In genomic region chr9:130570200-130570599, GRCh38 we compare ENCODE assay signal across 14 cellular contexts. TPM values are rescaled to one million over a fixed set of nuclear protein-coding genes. Genes with fewer than 3 reads are reported as not detected.
DNase-seq lines count a peak whose midpoint lies in the region; ATAC-seq, FAIRE-seq and TF ChIP-seq lines count a peak whose summit lies in the region.
"Had no signal": no experiment of that assay in that cellular context is flagged by ENCODE, and none has a peak within 500 bp of the region (broad histone marks: within the 10 kb centered on the region; RNA-seq: fewer than 3 reads in every experiment).

No MANE protein-coding gene starts in this region.

- 75% methylated on average over 10 of the region's 10 CpGs for WGBS in GM23248 (ENCODE audit: low coverage in 1 of 2, low lambda C conversion rate in 2 of 2, missing lambda C conversion rate in 2 of 2), 2 experiments
- 19% methylated on average over 8 of the region's 10 CpGs for WGBS in K562 (ENCODE audit: insufficient coverage, low coverage, missing lambda C conversion rate)
- WGBS in heart left ventricle, 4 donors, result 81 to 85% (median 82%) methylated on average over 10 of the region's 10 CpGs

- no peak for TF ChIP-seq POLR2A in K562 (conservative IDR thresholded peaks at IDR 0.05)
- no peak for TF ChIP-seq POLR2A in heart left ventricle (IDR thresholded peaks at IDR 0.05)

- in situ Hi-C loops in GM23248 (cut with MboI) (no loop called here), K562 (cut with MboI) (no loop called here)

- no peaks in the 10 kb centered on the region for H4K20me1 ChIP-seq in GM23248 (ENCODE audit: insufficient read depth)
- no peaks in the 10 kb centered on the region for H4K20me1 ChIP-seq in K562 (replicated peaks; ENCODE audit: control insufficient read depth, insufficient read depth, low read length)
- no peaks in the 10 kb centered on the region for H4K20me1 ChIP-seq in osteoblast (ENCODE audit: insufficient read depth, low read length)

- H2AFZ ChIP-seq in GM23248, result no peak overlapping the region
- peak overlapping the region; percentile 66 for H2AFZ ChIP-seq in K562 (ENCODE audit: low read depth, low read length)
- H2AFZ ChIP-seq in osteoblast (ENCODE audit: low read length), result no peak overlapping the region

- ATAC-seq in K562 (peak; percentile 44; the same call in 1 of the 3 replicates), heart left ventricle (no peak), HG02884 (IDR thresholded peaks at IDR 0.05; ENCODE audit: unreplicated experiment) (no peak)

- intact Hi-C loops in K562 (cut with micrococcal nuclease) (no loop called here), heart left ventricle (cut with DNase I) (loop anchor here in 2 of 10 donors (10.0 kb wide), 1 partner anchor 115 kb away; no protein-coding TSS in a partner anchor)

- TF ChIP-seq RAD21 in K562 (CRISPR knock-in tag; conservative IDR thresholded peaks at IDR 0.05 in 1 of 2, IDR thresholded peaks at IDR 0.05 in 1 of 2), result no peak

- no peak for TF ChIP-seq EP300 in K562 (IDR thresholded peaks at IDR 0.05; ENCODE audit: low read length)

- no peaks in the 10 kb centered on the region for H3F3A ChIP-seq in GM23248 (ENCODE audit: insufficient read depth)

- no peaks in the 10 kb centered on the region for H3K36me3 Mint-ChIP-seq in glutamatergic neuron (ENCODE audit: unreplicated experiment)

- no TSS peak for BruUV-seq in K562 (replicated peaks; lab: Mats Ljungman, UMichigan)

- POLR2A ChIA-PET in K562 (lab: Yijun Ruan, JAX), result interaction anchor here (0.8 to 1.0 kb wide), 2 partner anchors 10 to 16 kb away, joined by 3 read pairs; no protein-coding TSS in a partner anchor

- peaks cover 2% of the 10 kb centered on the region for H3K27me3 Mint-ChIP-seq in glutamatergic neuron (ENCODE audit: unreplicated experiment)

- H3K27ac ChIP-seq in GM23248 (no peak overlapping the region), K562 (ENCODE audit: extremely low read depth, low read depth, low read length) (no peak overlapping the region), osteoblast (ENCODE audit: low read depth, low read length) (no peak overlapping the region), heart left ventricle (no peak overlapping the region)
- H3K27ac ChIP-seq: C4-2B had no signal

- H3K4me2 ChIP-seq in GM23248 (ENCODE audit: unreplicated experiment) (no peak overlapping the region), K562 (ENCODE audit: insufficient read depth, low read length) (no peak overlapping the region), osteoblast (ENCODE audit: insufficient read depth, low read length) (no peak overlapping the region)

- H3K9ac ChIP-seq in GM23248, result no peak overlapping the region
- H3K9ac ChIP-seq in K562 (ENCODE audit: insufficient read depth in 1 of 2, low read depth in 2 of 2, low read length in 2 of 2), result peak overlapping the region in 1 of 2 experiments; percentile 9; a peak in 1 of 4 replicates

- H3K4me3 ChIP-seq in GM23248, result no peak overlapping the region
- H3K4me3 ChIP-seq in K562, result no peak overlapping the region
- H3K4me3 ChIP-seq in osteoblast (ENCODE audit: insufficient read depth, low read length), result no peak overlapping the region
- no peak overlapping the region for H3K4me3 ChIP-seq in heart left ventricle
- H3K4me3 ChIP-seq: lung had no signal

- no peaks in the 10 kb centered on the region for H3K9me3 Mint-ChIP-seq in glutamatergic neuron (ENCODE audit: unreplicated experiment)

- H3K27me3 ChIP-seq in GM23248 (replicated peaks; ENCODE audit: insufficient read depth) (no peaks in the 10 kb centered on the region), K562 (ENCODE audit: control insufficient read depth in 2 of 2, insufficient read depth in 2 of 2, low read length in 2 of 2) (no peaks in the 10 kb centered on the region), osteoblast (ENCODE audit: insufficient read depth, low read length) (peaks cover 2% of the 10 kb centered on the region), heart left ventricle (no peaks in the 10 kb centered on the region)

- H3K4me1 ChIP-seq in GM23248 (ENCODE audit: insufficient read depth) (no peaks in the 10 kb centered on the region), K562 (replicated peaks in 1 of 2; ENCODE audit: control insufficient read depth in 2 of 2, insufficient read depth in 2 of 2, low read length in 2 of 2) (no peaks in the 10 kb centered on the region; a peak in 1 of 5 replicates), osteoblast (ENCODE audit: insufficient read depth, low read length) (no peaks in the 10 kb centered on the region), heart left ventricle (peaks cover 0 to 2% (median 0%) of the 10 kb centered on the region in 12 donors)

- TF ChIP-seq CTCF in K562 (IDR thresholded peaks at IDR 0.05 in 2 of 3, conservative IDR thresholded peaks at IDR 0.05 in 1 of 3; ENCODE audit: insufficient read depth in 2 of 3, low read depth in 1 of 3, low read length in 3 of 3), result no peak
- TF ChIP-seq CTCF in osteoblast (IDR thresholded peaks at IDR 0.05; ENCODE audit: extremely low read depth, low read depth, low read length), result no peak
- no peak for TF ChIP-seq CTCF in heart left ventricle (IDR thresholded peaks at IDR 0.05)
- TF ChIP-seq CTCF in glutamatergic neuron (IDR thresholded peaks at IDR 0.05; ENCODE audit: partially characterized antibody, unreplicated experiment), result no peak

- H3K36me3 ChIP-seq in GM23248 (ENCODE audit: low read depth) (no peaks in the 10 kb centered on the region), K562 (ENCODE audit: control insufficient read depth, insufficient read depth, low read length) (no peaks in the 10 kb centered on the region), osteoblast (ENCODE audit: insufficient read depth, low read length) (no peaks in the 10 kb centered on the region), heart left ventricle (no peaks in the 10 kb centered on the region)

- CTCF ChIA-PET in K562 (lab: Yijun Ruan, JAX; ENCODE audit: low intra/inter-chr PET ratio), result no interaction called here

- no peak overlapping the region for H3K27ac Mint-ChIP-seq in glutamatergic neuron (ENCODE audit: unreplicated experiment)

- no peaks in the 10 kb centered on the region for H3K79me2 ChIP-seq in GM23248 (ENCODE audit: insufficient read depth)
- H3K79me2 ChIP-seq in K562 (ENCODE audit: control insufficient read depth, insufficient read depth, low read length), result no peaks in the 10 kb centered on the region
- no peaks in the 10 kb centered on the region for H3K79me2 ChIP-seq in osteoblast (ENCODE audit: insufficient read depth, low read length)

- no peaks in the 10 kb centered on the region for H3K4me1 Mint-ChIP-seq in glutamatergic neuron (ENCODE audit: low read depth, unreplicated experiment)

- H3K9me3 ChIP-seq in GM23248 (ENCODE audit: low read depth), result no peaks in the 10 kb centered on the region
- no peaks in the 10 kb centered on the region for H3K9me3 ChIP-seq in K562 (replicated peaks; ENCODE audit: control insufficient read depth, insufficient read depth, low read depth, low read length)
- H3K9me3 ChIP-seq in osteoblast (ENCODE audit: low read depth, low read length), result no peaks in the 10 kb centered on the region
- H3K9me3 ChIP-seq in heart left ventricle, result no peaks in the 10 kb centered on the region

- no peaks in the 10 kb centered on the region for H3K9me1 ChIP-seq in K562 (ENCODE audit: control insufficient read depth, insufficient read depth, low read length)

- H3K9me2 ChIP-seq in GM23248 (ENCODE audit: insufficient read depth), result no peaks in the 10 kb centered on the region

- DNase-seq in GM23248 (peak; percentile 42), NCI-H69 (lab: John Stamatoyannopoulos, UW) (peak; percentile 35), K562 (ENCODE audit: extremely low read depth in 1 of 4, low spot score in 3 of 4) (no peak), osteoblast (ENCODE audit: insufficient read length, low spot score, missing footprints) (peak; percentile 78), COR-L47 (lab: John Stamatoyannopoulos, UW) (no peak), heart left ventricle (no peak), glutamatergic neuron (no peak)
- DNase-seq: activated effector memory CD4-positive, alpha-beta T cell treated with Interleukin-2 at 50 U/mL for 16 hours; central memory CD4-positive, alpha-beta T cell had no signal

- no peak overlapping the region for H3K4me3 Mint-ChIP-seq in glutamatergic neuron (ENCODE audit: unreplicated experiment)

- FAIRE-seq in K562 (lab: Jason Lieb, UNC), result peak; percentile 42
- FAIRE-seq: endometrium, G401.6 had no signal

TF ChIP-seq in K562, 482 proteins besides CTCF, POLR2A, EP300 and RAD21 (continues in another document):
- 0 out of 2 replicates have a peak, but pooled peaks have one; percentile 26 for TF ChIP-seq JUN (IDR thresholded peaks at IDR 0.05; ENCODE audit: borderline replicate concordance, low read depth, low read length)
- no peak for TF ChIP-seq JUN (CRISPR knock-in tag; IDR thresholded peaks at IDR 0.05; ENCODE audit: borderline replicate concordance)
- TF ChIP-seq KDM1A (IDR thresholded peaks at IDR 0.05), result peak; percentile 67 to 75
- no peak for TF ChIP-seq KHSRP (IDR thresholded peaks at IDR 0.05)
- no peak for TF ChIP-seq NRF1 (conservative IDR thresholded peaks at IDR 0.05 in 1 of 2, IDR thresholded peaks at IDR 0.05 in 1 of 2)

RNA-seq across cellular contexts. Expression of gene FUBP3, which starts 9.2 kb away (rescaled TPM):
- total RNA-seq in GM23248 (2014; rRNA removed; shearing (Covaris generic)), result 52.0 and 53.5 TPM in 2 replicates
- polyA plus RNA-seq in GM23248 (2016; fragmentation: Nextera tagmentation; extraction: Ambion mirVana) (54.7 and 55.8 TPM in 2 replicates), K562 (2011; rRNA removed) (35.3 and 40.1 TPM in 2 replicates), K562 (2014; fragmentation: Illumina TruSeq; extraction: Trizol) (57.0 and 70.8 TPM in 2 replicates), K562 (2014; fragmentation: Nextera tagmentation; extraction: Ambion mirVana) (1 to 10 TPM; 3.0 to 7.1 TPM), K562 (2014; rRNA removed) (56.8 and 68.9 TPM in 2 replicates), heart left ventricle (10 to 100 TPM; 14.4 to 20.5 TPM)
- 99.7 and 118 TPM in 2 replicates for total RNA-seq in K562 (2011; cell fraction: chromatin; rRNA removed; ENCODE audit: low replicate concordance)
- 54.1 and 60.0 TPM in 2 replicates for total RNA-seq in K562 (2011; cell fraction: nucleolus; rRNA removed)
- 85.2 and 92.0 TPM in 2 replicates for total RNA-seq in K562 (2011; cell fraction: nucleoplasm; rRNA removed)
- total RNA-seq in K562 (2014; rRNA removed) (64.0 and 82.7 TPM in 2 replicates), K562 (2014; rRNA removed; fragmentation: Illumina TruSeq; extraction: Trizol) (41.0 and 43.2 TPM in 2 replicates), K562 (2015; rRNA removed; fragmentation: Illumina TruSeq; extraction: Trizol) (45.0 and 48.1 TPM in 2 replicates), K562 (2021) (51.7 and 54.0 TPM in 2 replicates), osteoblast (45.6 and 46.3 TPM in 2 replicates), heart left ventricle (10 to 100 TPM; 17.5 to 39.5 (median 28.9) TPM), glutamatergic neuron (ENCODE audit: unreplicated experiment) (76.8 TPM)
- 18.3 and 22.3 TPM in 2 replicates for polyA plus RNA-seq in K562 (2011; cell fraction: cytosol; rRNA removed)
- 86.0 and 122 TPM in 2 replicates for polyA plus RNA-seq in K562 (2011; cell fraction: nucleus; rRNA removed)
- polyA plus RNA-seq in K562 (2012), result 45.9 and 47.7 TPM in 2 replicates
- polyA minus RNA-seq in K562 (2011; rRNA and poly(A)+ RNA removed), result 36.6 and 40.7 TPM in 2 replicates
- 19.4 and 26.0 TPM in 2 replicates for polyA minus RNA-seq in K562 (2011; cell fraction: cytosol; rRNA and poly(A)+ RNA removed)
- 28.1 and 35.4 TPM in 2 replicates for polyA minus RNA-seq in K562 (2011; cell fraction: nucleus; rRNA and poly(A)+ RNA removed)

Comparison
In these comparisons a context has a peak if more than half of its experiments do, and no peak if none do; other contexts are left out.
1. DNase-seq: peak in GM23248 (single experiment), NCI-H69 (single experiment) and osteoblast (single experiment); none in K562 (0 of 4), COR-L47 (single experiment), heart left ventricle (0 of 5) and glutamatergic neuron (single experiment).